9 cellular contexts compared by ENCODE assay signal in genomic region chr4:73341454-73341853, GRCh38.
DNase-seq lines count a peak whose midpoint lies in the region; ATAC-seq, FAIRE-seq and TF ChIP-seq lines count a peak whose summit lies in the region.
"Had no signal": no experiment of that assay in that cellular context is flagged by ENCODE, and none has a peak within 500 bp of the region (broad histone marks: within the 10 kb centered on the region; RNA-seq: fewer than 3 reads in every experiment).

No MANE protein-coding gene starts in this region.

- H3K27ac ChIP-seq in 22Rv1 (no peak overlapping the region), lower lobe of right lung (no peak overlapping the region), spleen (no peak overlapping the region)

- DNase-seq in GM10266 (ENCODE audit: extremely low spot score) (peak; percentile 17), NCI-H748 treated with DMSO at 0.1 percent for 48 hours (lab: John Stamatoyannopoulos, UW) (peak; percentile 19), bronchial epithelial cell (ENCODE audit: low read depth) (peak; percentile 70), lower lobe of right lung (no peak), spleen (no peak)

- H3K36me3 ChIP-seq in bronchial epithelial cell (ENCODE audit: control insufficient read depth, insufficient read depth, low read length) (no peaks in the 10 kb centered on the region), lower lobe of right lung (no peaks in the 10 kb centered on the region), spleen (no peaks in the 10 kb centered on the region)

- TF ChIP-seq CTCF in 22Rv1 (IDR thresholded peaks at IDR 0.05): peak; percentile 87
- TF ChIP-seq CTCF in GM10266 (IDR thresholded peaks at IDR 0.05; ENCODE audit: control insufficient read depth, insufficient read depth, low read depth, missing control alignments): peak; percentile 47
- TF ChIP-seq CTCF in bronchial epithelial cell (IDR thresholded peaks at IDR 0.05; ENCODE audit: insufficient read depth, low read length, severe bottlenecking): peak; percentile 70
- peak; percentile 25 for TF ChIP-seq CTCF in lower lobe of right lung (IDR thresholded peaks at IDR 0.05)
- TF ChIP-seq CTCF in spleen (IDR thresholded peaks at IDR 0.05 in 8 of 11, conservative IDR thresholded peaks at IDR 0.05 in 3 of 11): peak in 2 of 11 experiments; percentile 5 to 10

- H3K4me3 ChIP-seq in bronchial epithelial cell (ENCODE audit: low read depth, low read length) (no peak overlapping the region), lower lobe of right lung (no peak overlapping the region), spleen (no peak overlapping the region)

- 59 to 79% (median 70%) methylated on average over 4 of the region's 4 CpGs for whole genome bisulfite sequencing in spleen, 5 donors

- no peaks in the 10 kb centered on the region for H3K27me3 ChIP-seq in bronchial epithelial cell (ENCODE audit: control insufficient read depth, insufficient read depth, low read length)
- no peaks in the 10 kb centered on the region for H3K27me3 ChIP-seq in lower lobe of right lung (ENCODE audit: low read depth)
- H3K27me3 ChIP-seq in spleen (replicated peaks in 1 of 7): no peaks in the 10 kb centered on the region

- no peaks in the 10 kb centered on the region for H3K4me1 ChIP-seq in lower lobe of right lung
- no peaks in the 10 kb centered on the region for H3K4me1 ChIP-seq in spleen

- intact Hi-C loops in lower lobe of right lung (cut with DNase I) (no loop called here), spleen (cut with DNase I; ENCODE audit: low total_unique reads) (no loop called here)

- ATAC-seq in HG03460 (IDR thresholded peaks at IDR 0.05; ENCODE audit: unreplicated experiment): peak; percentile 73
- peak in 1 of 2 donors; percentile 54 for ATAC-seq in lower lobe of right lung
- no peak for ATAC-seq in HG02938 (IDR thresholded peaks at IDR 0.05; ENCODE audit: unreplicated experiment)

- no peak for TF ChIP-seq POLR2A in spleen (IDR thresholded peaks at IDR 0.05)

- FAIRE-seq in bronchial epithelial cell (lab: Jason Lieb, UNC): no peak
- FAIRE-seq: endometrium had no signal

- no peaks in the 10 kb centered on the region for H3K9me3 ChIP-seq in lower lobe of right lung
- no peaks in the 10 kb centered on the region for H3K9me3 ChIP-seq in spleen

Comparison
In these comparisons a context has a peak if more than half of its experiments do, and no peak if none do; other contexts are left out.
1. DNase-seq: peak in GM10266 (single experiment), NCI-H748 treated with DMSO at 0.1 percent for 48 hours (single experiment) and bronchial epithelial cell (single experiment); none in lower lobe of right lung (single experiment) and spleen (single experiment).